9 cellular contexts compared by ENCODE assay signal in genomic region chr12:49643961-49644619, GRCh38. TPM values are rescaled to one million over a fixed set of nuclear protein-coding genes. Genes with fewer than 3 reads are reported as not detected.
DNase-seq lines count a peak whose midpoint lies in the region; ATAC-seq and TF ChIP-seq lines count a peak whose summit lies in the region.
"Had no signal": no experiment of that assay in that cellular context is flagged by ENCODE, and none has a peak within 500 bp of the region (broad histone marks: within the 10 kb centered on the region; RNA-seq: fewer than 3 reads in every experiment).

No MANE protein-coding gene starts in this region.

- ATAC-seq in activated CD8-positive, alpha-beta T cell treated with anti-CD3 and anti-CD28 coated beads, Interleukin-2, amount 10 ng/mL, durations not matched to agents 7 days and 5 days, result no peak
- ATAC-seq in stimulated activated effector memory CD8-positive, alpha-beta T cell treated with anti-CD3 and anti-CD28 coated beads, Interleukin-12 subunit alpha, Interleukin-12 subunit beta, amount 100 ng/mL, for 72 hours, result no peak
- no peak for ATAC-seq in GM18873 (IDR thresholded peaks at IDR 0.05; ENCODE audit: low FRiP score, unreplicated experiment)
- ATAC-seq in HG02610 (IDR thresholded peaks at IDR 0.05; ENCODE audit: unreplicated experiment), result no peak

- H3K36me3 Mint-ChIP-seq in activated CD8-positive, alpha-beta T cell treated with anti-CD3 and anti-CD28 coated beads, Interleukin-2, amount 10 ng/mL, durations not matched to agents 7 days and 5 days (ENCODE audit: low read depth), result peaks cover 43% of the 10 kb centered on the region
- H3K36me3 Mint-ChIP-seq in glutamatergic neuron (ENCODE audit: unreplicated experiment), result no peaks in the 10 kb centered on the region
- peaks cover 59% of the 10 kb centered on the region for H3K36me3 Mint-ChIP-seq in stimulated activated effector memory CD8-positive, alpha-beta T cell treated with anti-CD3 and anti-CD28 coated beads, Interleukin-12 subunit alpha, Interleukin-12 subunit beta, amount 100 ng/mL, for 72 hours

- H3K27ac Mint-ChIP-seq in activated CD8-positive, alpha-beta T cell treated with anti-CD3 and anti-CD28 coated beads, Interleukin-2, amount 10 ng/mL, durations not matched to agents 7 days and 5 days, result peak overlapping the region; percentile 87
- peak overlapping the region; percentile 87 for H3K27ac Mint-ChIP-seq in glutamatergic neuron (ENCODE audit: unreplicated experiment)
- H3K27ac Mint-ChIP-seq in stimulated activated effector memory CD8-positive, alpha-beta T cell treated with anti-CD3 and anti-CD28 coated beads, Interleukin-12 subunit alpha, Interleukin-12 subunit beta, amount 100 ng/mL, for 72 hours, result peak overlapping the region; percentile 91
- H3K27ac Mint-ChIP-seq: dendritic cell treated with granulocyte-macrophage colony-stimulating factor and Interleukin-4, amounts not matched to agents 40 ng/mL and 50 ng/mL, for 4 days had no signal

- in situ Hi-C loops in GM13977 (cut with MboI; ENCODE audit: low pct_unique_long_range_greater_than_20kb, low sequenced_read_pairs, unreplicated experiment), result no loop called here

- TF ChIP-seq CTCF in glutamatergic neuron (IDR thresholded peaks at IDR 0.05; ENCODE audit: partially characterized antibody, unreplicated experiment) (no peak), GM13977 (IDR thresholded peaks at IDR 0.05; ENCODE audit: extremely low read depth, insufficient read depth, missing control alignments) (no peak)

- POLR2A ChIA-PET in activated CD8-positive, alpha-beta T cell treated with anti-CD3 and anti-CD28 coated beads, Interleukin-2, amount 10 ng/mL, durations not matched to agents 7 days and 5 days (lab: Charles Lee), result interaction anchor here (1.0 to 2.4 kb wide), 5 partner anchors 20 to 97 kb away, joined by 3 to 17 read pairs (median 3); partner anchors contain the start of genes PRPF40B and TMBIM6

- no peaks in the 10 kb centered on the region for H3K27me3 Mint-ChIP-seq in activated CD8-positive, alpha-beta T cell treated with anti-CD3 and anti-CD28 coated beads, Interleukin-2, amount 10 ng/mL, durations not matched to agents 7 days and 5 days (ENCODE audit: low read depth)
- H3K27me3 Mint-ChIP-seq in glutamatergic neuron (ENCODE audit: unreplicated experiment), result peaks cover 4% of the 10 kb centered on the region
- H3K27me3 Mint-ChIP-seq: dendritic cell treated with granulocyte-macrophage colony-stimulating factor and Interleukin-4, amounts not matched to agents 40 ng/mL and 50 ng/mL, for 4 days had no signal

- peaks cover 41% of the 10 kb centered on the region for H3K4me1 Mint-ChIP-seq in activated CD8-positive, alpha-beta T cell treated with anti-CD3 and anti-CD28 coated beads, Interleukin-2, amount 10 ng/mL, durations not matched to agents 7 days and 5 days (ENCODE audit: low read depth)
- peaks cover 6% of the 10 kb centered on the region for H3K4me1 Mint-ChIP-seq in glutamatergic neuron (ENCODE audit: low read depth, unreplicated experiment)
- peaks cover 39% of the 10 kb centered on the region for H3K4me1 Mint-ChIP-seq in stimulated activated effector memory CD8-positive, alpha-beta T cell treated with anti-CD3 and anti-CD28 coated beads, Interleukin-12 subunit alpha, Interleukin-12 subunit beta, amount 100 ng/mL, for 72 hours

- DNase-seq in HPDE6-E6E7 (ENCODE audit: extremely low spot score) (peak; percentile 93), glutamatergic neuron (no peak), GM13977 (ENCODE audit: low spot score) (no peak)
- no peak for DNase-seq in activated CD8-positive, alpha-beta T cell treated with anti-CD3 and anti-CD28 coated beads, Interleukin-2, amount 10 ng/mL, durations not matched to agents 7 days and 5 days
- DNase-seq in stimulated activated effector memory CD8-positive, alpha-beta T cell treated with anti-CD3 and anti-CD28 coated beads, Interleukin-12 subunit alpha, Interleukin-12 subunit beta, amount 100 ng/mL, for 72 hours (ENCODE audit: low spot score in 2 of 2), result no peak
- DNase-seq: NCI-H524 treated with DMSO at 0.1 percent for 48 hours had no signal

- CTCF ChIA-PET in activated CD8-positive, alpha-beta T cell treated with anti-CD3 and anti-CD28 coated beads, Interleukin-2, amount 10 ng/mL, durations not matched to agents 7 days and 5 days (lab: Charles Lee), result interaction anchor here (0.6 to 37.2 kb wide), 22 partner anchors 10 to 283 kb away, joined by 3 to 695 read pairs (median 8); partner anchors contain the start of genes FMNL3 and TMBIM6

- no peaks in the 10 kb centered on the region for H3K9me3 Mint-ChIP-seq in activated CD8-positive, alpha-beta T cell treated with anti-CD3 and anti-CD28 coated beads, Interleukin-2, amount 10 ng/mL, durations not matched to agents 7 days and 5 days (ENCODE audit: insufficient read depth)
- peaks cover 4% of the 10 kb centered on the region for H3K9me3 Mint-ChIP-seq in glutamatergic neuron (ENCODE audit: unreplicated experiment)
- H3K9me3 Mint-ChIP-seq in stimulated activated effector memory CD8-positive, alpha-beta T cell treated with anti-CD3 and anti-CD28 coated beads, Interleukin-12 subunit alpha, Interleukin-12 subunit beta, amount 100 ng/mL, for 72 hours, result no peaks in the 10 kb centered on the region
- H3K9me3 Mint-ChIP-seq: dendritic cell treated with granulocyte-macrophage colony-stimulating factor and Interleukin-4, amounts not matched to agents 40 ng/mL and 50 ng/mL, for 4 days had no signal

- no peak overlapping the region for H3K4me3 Mint-ChIP-seq in activated CD8-positive, alpha-beta T cell treated with anti-CD3 and anti-CD28 coated beads, Interleukin-2, amount 10 ng/mL, durations not matched to agents 7 days and 5 days
- no peak overlapping the region for H3K4me3 Mint-ChIP-seq in glutamatergic neuron (ENCODE audit: unreplicated experiment)
- no peak overlapping the region for H3K4me3 Mint-ChIP-seq in stimulated activated effector memory CD8-positive, alpha-beta T cell treated with anti-CD3 and anti-CD28 coated beads, Interleukin-12 subunit alpha, Interleukin-12 subunit beta, amount 100 ng/mL, for 72 hours
- H3K4me3 Mint-ChIP-seq: dendritic cell treated with granulocyte-macrophage colony-stimulating factor and Interleukin-4, amounts not matched to agents 40 ng/mL and 50 ng/mL, for 4 days had no signal

RNA-seq across cellular contexts. Expression of gene PRPF40B, which starts 20.7 kb away (rescaled TPM):
- total RNA-seq in activated CD8-positive, alpha-beta T cell treated with anti-CD3 and anti-CD28 coated beads, Interleukin-2, amount 10 ng/mL, durations not matched to agents 7 days and 5 days, result 10 to 100 TPM; 14.4 to 14.6 TPM
- 26.4 TPM for total RNA-seq in glutamatergic neuron (ENCODE audit: unreplicated experiment)

RNA-seq across cellular contexts. Expression of gene FAM186B, which starts 38.7 kb away (rescaled TPM):
- under 1 TPM; 0.18 to 0.21 TPM for total RNA-seq in activated CD8-positive, alpha-beta T cell treated with anti-CD3 and anti-CD28 coated beads, Interleukin-2, amount 10 ng/mL, durations not matched to agents 7 days and 5 days
- not detected for total RNA-seq in glutamatergic neuron (ENCODE audit: unreplicated experiment)
